In genomic region chr1:158371188-158371953, GRCh38 we compare ENCODE assay signal across 10 cellular contexts.
A peak's percentile ranks its signal among the peaks of the same experiment; 100 is the strongest.
DNase-seq lines count a peak whose midpoint lies in the region; ATAC-seq and FAIRE-seq lines count a peak whose summit lies in the region.
"Had no signal": no experiment of that assay in that cellular context is flagged by ENCODE, and none has a peak within 500 bp of the region (broad histone marks: within the 10 kb centered on the region; RNA-seq: fewer than 3 reads in every experiment).

No MANE protein-coding gene starts in this region.

- peak; percentile 39 for DNase-seq in DMS53 (lab: John Stamatoyannopoulos, UW)
- no peak for DNase-seq in DMS53 treated with DMSO at 0.1 percent for 48 hours (lab: John Stamatoyannopoulos, UW; ENCODE audit: unreplicated experiment)
- peak; percentile 1 to 23 for DNase-seq in stimulated activated CD4-positive, alpha-beta T cell treated with anti-CD3 and anti-CD28 coated beads, Interleukin-4, amount 100 ng/mL, for 4 hours
- DNase-seq in activated gamma-delta T cell (lab: John Stamatoyannopoulos, UW), result no peak
- DNase-seq in NCI-H345 treated with DMSO at 0.1 percent for 48 hours (lab: John Stamatoyannopoulos, UW; ENCODE audit: unreplicated experiment), result no peak
- DNase-seq in HTR-8/SVneo (ENCODE audit: insufficient read length, low spot score), result no peak
- DNase-seq: MM.1S had no signal

- peak; percentile 97 for ATAC-seq in GM21717 (IDR thresholded peaks at IDR 0.05; ENCODE audit: unreplicated experiment)
- peak; percentile 94 for ATAC-seq in HG03457 (IDR thresholded peaks at IDR 0.05; ENCODE audit: unreplicated experiment)
- ATAC-seq: naive thymus-derived CD8-positive, alpha-beta T cell had no signal

- FAIRE-seq in HTR-8/SVneo (lab: Jason Lieb, UNC), result no peak

Comparison
In these comparisons a context has a peak if more than half of its experiments do, and no peak if none do; other contexts are left out.
1. DNase-seq: peak in DMS53 (single experiment) and stimulated activated CD4-positive, alpha-beta T cell treated with anti-CD3 and anti-CD28 coated beads, Interleukin-4, amount 100 ng/mL, for 4 hours (2 of 2); none in DMS53 treated with DMSO at 0.1 percent for 48 hours (single experiment), activated gamma-delta T cell (single experiment), NCI-H345 treated with DMSO at 0.1 percent for 48 hours (single experiment) and HTR-8/SVneo (single experiment).